In genomic region chrX:120453985-120454384, GRCh38 we compare ENCODE assay signal across 1 cellular context.
TF ChIP-seq lines count a peak whose summit lies in the region.

No MANE protein-coding gene starts in this region.

TF ChIP-seq in GM23338, 12 proteins besides CTCF, POLR2A, EP300 and RAD21 (continued from another document):
- TF ChIP-seq REST (IDR thresholded peaks at IDR 0.05; ENCODE audit: unreplicated experiment) (no peak), EZH2phosphoT487 (IDR thresholded peaks at IDR 0.05; ENCODE audit: unreplicated experiment) (no peak), CREB1 (CRISPR knock-in tag; IDR thresholded peaks at IDR 0.05; ENCODE audit: low read depth) (no peak)
